In the genomic region with DNA sequence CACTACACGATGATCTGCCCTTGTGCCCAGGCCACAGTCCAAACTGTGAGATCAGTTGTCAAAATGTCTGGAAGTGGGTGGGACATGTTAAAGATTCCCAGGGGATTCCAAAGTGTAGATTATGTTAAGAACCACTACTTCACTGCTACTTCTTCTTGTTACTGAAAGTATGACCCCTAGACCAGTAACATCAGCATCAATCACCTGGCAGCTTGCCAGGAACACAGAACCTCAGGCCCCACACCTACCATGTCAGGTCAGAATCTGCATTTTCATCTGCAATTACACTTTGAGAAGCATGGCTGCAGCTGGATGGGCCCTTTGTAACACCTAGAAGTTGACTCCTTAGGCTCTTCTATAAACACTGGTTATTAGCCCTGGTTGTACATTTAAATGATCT, we compare ENCODE assay signal across 26 cellular contexts. TPM values are rescaled to one million over a fixed set of nuclear protein-coding genes. Genes with fewer than 3 reads are reported as not detected.
"Had no signal": no experiment of that assay in that cellular context is flagged by ENCODE, and none has a peak within 500 bp of the region (broad histone marks: within the 10 kb centered on the region; RNA-seq: fewer than 3 reads in every experiment).

No MANE protein-coding gene starts in this region.

- H3K79me2 ChIP-seq: hepatocyte had no signal

- H3K9me3 ChIP-seq: neutrophil, psoas muscle, tibial artery, upper lobe of left lung, vagina had no signal

- H3K4me1 Mint-ChIP-seq: naive B cell; stimulated activated memory B cell treated with anti-CD40 and anti-IgM and Interleukin-4, amounts not matched to agents 10 μg/mL and 1 μg/mL and 100 μg/mL, for 72 hours had no signal

- ATAC-seq: psoas muscle; sciatic nerve; stimulated activated memory B cell treated with anti-CD40 and anti-IgM and Interleukin-4, amounts not matched to agents 10 μg/mL and 1 μg/mL and 100 μg/mL, for 72 hours had no signal

- H3K36me3 Mint-ChIP-seq: naive B cell; stimulated activated memory B cell treated with anti-CD40 and anti-IgM and Interleukin-4, amounts not matched to agents 10 μg/mL and 1 μg/mL and 100 μg/mL, for 72 hours had no signal

- H3K9me3 Mint-ChIP-seq: stimulated activated naive CD8-positive, alpha-beta T cell treated with anti-CD3 and anti-CD28 coated beads, Interleukin-15, Interleukin-2, amounts not matched to agents 100 ng/mL and 50 ng/mL, for 24 hours had no signal

- H3K27ac ChIP-seq: dorsolateral prefrontal cortex, hepatocyte, neutrophil, psoas muscle, spleen, tibial artery, upper lobe of left lung, vagina had no signal

- H3K4me2 ChIP-seq: hepatocyte had no signal

- H3K4me3 ChIP-seq: dorsolateral prefrontal cortex, hepatocyte, psoas muscle, spleen, tibial artery, upper lobe of left lung, vagina had no signal

- H3K27ac Mint-ChIP-seq: naive B cell; nephron; stimulated activated memory B cell treated with anti-CD40 and anti-IgM and Interleukin-4, amounts not matched to agents 10 μg/mL and 1 μg/mL and 100 μg/mL, for 72 hours; stimulated activated naive CD8-positive, alpha-beta T cell treated with anti-CD3 and anti-CD28 coated beads, Interleukin-15, Interleukin-2, amounts not matched to agents 100 ng/mL and 50 ng/mL, for 24 hours had no signal

- H3K36me3 ChIP-seq: neutrophil, spleen, tibial artery, upper lobe of left lung, vagina had no signal

- H3K27me3 ChIP-seq: dorsolateral prefrontal cortex, hepatocyte, neutrophil, spleen, tibial artery, upper lobe of left lung, vagina had no signal

- H2AFZ ChIP-seq: hepatocyte had no signal

- H3K4me1 ChIP-seq: psoas muscle, spleen, tibial artery, upper lobe of left lung, vagina had no signal

- H3K27me3 Mint-ChIP-seq: naive B cell had no signal

- DNase-seq: dorsolateral prefrontal cortex; effector CD8-positive, alpha-beta T cell; foreskin melanocyte; head of caudate nucleus; kidney glomerular epithelial cell; mesendoderm; naive B cell; psoas muscle; retina; spleen; stimulated activated CD4-positive, alpha-beta T cell treated with anti-CD3 and anti-CD28 coated beads, Interleukin-15, amount 100 ng/mL, for 24 hours; stimulated activated CD4-positive, alpha-beta T cell treated with anti-CD3 and anti-CD28 coated beads, Interleukin-1b, Interleukin-23, amount 100 ng/mL, for 48 hours; stimulated activated CD4-positive, alpha-beta T cell treated with anti-CD3 and anti-CD28 coated beads, Interleukin-4, amount 100 ng/mL, for 24 hours; tibial artery; upper lobe of left lung had no signal

- H3K4me3 Mint-ChIP-seq: naive B cell; nephron; stimulated activated memory B cell treated with anti-CD40 and anti-IgM and Interleukin-4, amounts not matched to agents 10 μg/mL and 1 μg/mL and 100 μg/mL, for 72 hours; stimulated activated naive CD8-positive, alpha-beta T cell treated with anti-CD3 and anti-CD28 coated beads, Interleukin-15, Interleukin-2, amounts not matched to agents 100 ng/mL and 50 ng/mL, for 24 hours had no signal

RNA-seq across cellular contexts. Expression of gene RFPL4B, which starts 36.1 kb away (rescaled TPM):
- total RNA-seq: hepatocyte, liver, lung microvascular endothelial cell, osteoblast, psoas muscle, sciatic nerve, spleen, temporal lobe, vagina had no signal
